2 cellular contexts compared by ENCODE assay signal in the genomic region with DNA sequence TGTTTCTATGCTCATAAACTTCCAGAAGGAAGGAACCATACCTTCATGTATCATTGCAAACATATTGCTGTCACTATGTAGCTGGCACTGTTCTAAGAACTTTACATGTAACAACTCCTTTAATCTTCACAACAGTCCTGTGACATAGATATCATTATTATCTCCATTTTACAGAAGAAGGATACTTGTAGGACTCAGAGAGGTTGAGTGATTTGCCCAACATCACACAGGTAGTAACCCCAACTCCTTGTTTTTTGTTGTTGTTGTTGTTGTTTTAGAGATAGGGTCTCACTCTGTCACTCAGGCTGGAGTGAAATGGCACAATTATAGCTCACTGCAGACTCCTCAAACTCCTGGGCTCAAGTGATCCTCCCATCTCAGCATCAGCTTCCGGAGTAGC.
TF ChIP-seq lines count a peak whose summit lies in the region.

No MANE protein-coding gene starts in this region.

TF ChIP-seq in HEK293, 187 proteins besides CTCF, POLR2A, EP300 and RAD21:
- TF ChIP-seq OVOL3 (tag by site-specific recombination; IDR thresholded peaks at IDR 0.05) = no peak
- TF ChIP-seq ZNF768 (tag by site-specific recombination; IDR thresholded peaks at IDR 0.05) = peak; percentile 54; the same call in 1 of the 2 replicates
- TF ChIP-seq OSR2 (tag by site-specific recombination; IDR thresholded peaks at IDR 0.05) = 0 out of 2 replicates have a peak, but pooled peaks have one; percentile 37

TF ChIP-seq in K562, 482 proteins besides CTCF, POLR2A, EP300 and RAD21:
- TF ChIP-seq ZBTB26 (CRISPR knock-in tag; IDR thresholded peaks at IDR 0.05) (no peak), FOXJ2 (tag; IDR thresholded peaks at IDR 0.05) (no peak), TCF3 (CRISPR knock-in tag; IDR thresholded peaks at IDR 0.05) (0 out of 2 replicates have a peak, but pooled peaks have one; percentile 10), ZNF77 (CRISPR knock-in tag; IDR thresholded peaks at IDR 0.05) (no peak), BCOR (IDR thresholded peaks at IDR 0.05) (peak; percentile 95), TAL1 (IDR thresholded peaks at IDR 0.05) (peak; percentile 41; the same call in 1 of the 2 replicates), BRD9 (IDR thresholded peaks at IDR 0.05; ENCODE audit: low read depth, partially characterized antibody) (peak; percentile 41), ZNF512 (tag; IDR thresholded peaks at IDR 0.05) (no peak), ZNF23 (CRISPR knock-in tag; IDR thresholded peaks at IDR 0.05) (no peak), ZNF830 (CRISPR knock-in tag; IDR thresholded peaks at IDR 0.05) (no peak), KDM2B (CRISPR knock-in tag; IDR thresholded peaks at IDR 0.05) (no peak), RCOR1 (IDR thresholded peaks at IDR 0.05; ENCODE audit: borderline replicate concordance in 1 of 2, low read depth in 2 of 2, low read length in 2 of 2) (peak in 1 of 2 experiments; percentile 60; a peak in 1 of 4 replicates), ARID1B (IDR thresholded peaks at IDR 0.05) (peak; percentile 44; the same call in 1 of the 2 replicates), NR4A1 (CRISPR knock-in tag; IDR thresholded peaks at IDR 0.05) (no peak), NR4A1 (tag; IDR thresholded peaks at IDR 0.05) (0 out of 2 replicates have a peak, but pooled peaks have one; percentile 59), ZNF277 (CRISPR knock-in tag; IDR thresholded peaks at IDR 0.05; ENCODE audit: borderline replicate concordance) (no peak), TOE1 (IDR thresholded peaks at IDR 0.05; ENCODE audit: borderline replicate concordance) (0 out of 2 replicates have a peak, but pooled peaks have one; percentile 17), TOE1 (CRISPR knock-in tag; IDR thresholded peaks at IDR 0.05; ENCODE audit: borderline replicate concordance, low read depth) (no peak), SPI1 (IDR thresholded peaks at IDR 0.05; ENCODE audit: borderline replicate concordance, low read depth, low read length) (no peak), CREM (IDR thresholded peaks at IDR 0.05; ENCODE audit: low read depth) (no peak), CBFA2T3 (IDR thresholded peaks at IDR 0.05) (peak; percentile 39), SAFB (IDR thresholded peaks at IDR 0.05; ENCODE audit: borderline replicate concordance, low read depth, low read length) (no peak), KDM1A (IDR thresholded peaks at IDR 0.05) (peak; percentile 34 to 55; a peak in 2 of 4 replicates), NR2C1 (IDR thresholded peaks at IDR 0.05) (0 out of 2 replicates have a peak, but pooled peaks have one; percentile 4), NR2C1 (tag; IDR thresholded peaks at IDR 0.05) (no peak), FOSL1 (tag; conservative IDR thresholded peaks at IDR 0.05) (0 out of 2 replicates have a peak, but pooled peaks have one; percentile 19), PKNOX1 (IDR thresholded peaks at IDR 0.05) (peak; percentile 43; the same call in 1 of the 2 replicates), RBM25 (IDR thresholded peaks at IDR 0.05; ENCODE audit: low read depth, low read length, severe bottlenecking) (peak; percentile 87), ZFP36 (IDR thresholded peaks at IDR 0.05; ENCODE audit: low read depth, low read length, partially characterized antibody) (peak; percentile 86), JUN (IDR thresholded peaks at IDR 0.05; ENCODE audit: borderline replicate concordance, low read depth, low read length) (no peak), JUN (CRISPR knock-in tag; IDR thresholded peaks at IDR 0.05; ENCODE audit: borderline replicate concordance) (no peak), ADNP (tag; IDR thresholded peaks at IDR 0.05) (peak; percentile 75), HCFC1 (IDR thresholded peaks at IDR 0.05; ENCODE audit: low read depth, low read length) (no peak), ZNF134 (CRISPR knock-in tag; conservative IDR thresholded peaks at IDR 0.05) (no peak), MYC (IDR thresholded peaks at IDR 0.05; ENCODE audit: low read depth, low read length) (no peak), MYC (CRISPR knock-in tag; IDR thresholded peaks at IDR 0.05; ENCODE audit: borderline replicate concordance, low read depth) (no peak), BDP1 (IDR thresholded peaks at IDR 0.05; ENCODE audit: insufficient read depth, insufficient read length) (no peak), NR3C1 (CRISPR knock-in tag; IDR thresholded peaks at IDR 0.05) (no peak), E2F4 (CRISPR knock-in tag; IDR thresholded peaks at IDR 0.05; ENCODE audit: low read depth) (no peak), LCOR (CRISPR knock-in tag; IDR thresholded peaks at IDR 0.05) (no peak), HDAC2 (IDR thresholded peaks at IDR 0.05) (peak; percentile 71; the same call in 1 of the 2 replicates), THAP12 (CRISPR knock-in tag; IDR thresholded peaks at IDR 0.05) (no peak), DIDO1 (tag; IDR thresholded peaks at IDR 0.05; ENCODE audit: low read depth) (no peak)
- TF ChIP-seq, protein P1, sequence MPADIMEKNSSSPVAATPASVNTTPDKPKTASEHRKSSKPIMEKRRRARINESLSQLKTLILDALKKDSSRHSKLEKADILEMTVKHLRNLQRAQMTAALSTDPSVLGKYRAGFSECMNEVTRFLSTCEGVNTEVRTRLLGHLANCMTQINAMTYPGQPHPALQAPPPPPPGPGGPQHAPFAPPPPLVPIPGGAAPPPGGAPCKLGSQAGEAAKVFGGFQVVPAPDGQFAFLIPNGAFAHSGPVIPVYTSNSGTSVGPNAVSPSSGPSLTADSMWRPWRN (IDR thresholded peaks at IDR 0.05; ENCODE audit: low read depth) = no peak
- TF ChIP-seq, protein P2, sequence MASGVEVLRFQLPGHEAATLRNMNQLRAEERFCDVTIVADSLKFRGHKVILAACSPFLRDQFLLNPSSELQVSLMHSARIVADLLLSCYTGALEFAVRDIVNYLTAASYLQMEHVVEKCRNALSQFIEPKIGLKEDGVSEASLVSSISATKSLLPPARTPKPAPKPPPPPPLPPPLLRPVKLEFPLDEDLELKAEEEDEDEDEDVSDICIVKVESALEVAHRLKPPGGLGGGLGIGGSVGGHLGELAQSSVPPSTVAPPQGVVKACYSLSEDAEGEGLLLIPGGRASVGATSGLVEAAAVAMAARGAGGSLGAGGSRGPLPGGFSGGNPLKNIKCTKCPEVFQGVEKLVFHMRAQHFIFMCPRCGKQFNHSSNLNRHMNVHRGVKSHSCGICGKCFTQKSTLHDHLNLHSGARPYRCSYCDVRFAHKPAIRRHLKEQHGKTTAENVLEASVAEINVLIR (CRISPR knock-in tag; IDR thresholded peaks at IDR 0.05) = no peak
- TF ChIP-seq, protein P3, sequence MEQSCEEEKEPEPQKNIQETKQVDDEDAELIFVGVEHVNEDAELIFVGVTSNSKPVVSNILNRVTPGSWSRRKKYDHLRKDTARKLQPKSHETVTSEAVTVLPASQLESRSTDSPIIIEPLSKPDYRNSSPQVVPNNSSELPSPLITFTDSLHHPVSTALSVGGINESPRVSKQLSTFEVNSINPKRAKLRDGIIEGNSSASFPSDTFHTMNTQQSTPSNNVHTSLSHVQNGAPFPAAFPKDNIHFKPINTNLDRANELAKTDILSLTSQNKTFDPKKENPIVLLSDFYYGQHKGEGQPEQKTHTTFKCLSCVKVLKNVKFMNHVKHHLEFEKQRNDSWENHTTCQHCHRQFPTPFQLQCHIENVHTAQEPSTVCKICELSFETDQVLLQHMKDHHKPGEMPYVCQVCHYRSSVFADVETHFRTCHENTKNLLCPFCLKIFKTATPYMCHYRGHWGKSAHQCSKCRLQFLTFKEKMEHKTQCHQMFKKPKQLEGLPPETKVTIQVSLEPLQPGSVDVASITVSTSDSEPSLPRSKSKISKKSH (CRISPR knock-in tag; IDR thresholded peaks at IDR 0.05) = no peak
- TF ChIP-seq, protein P4, sequence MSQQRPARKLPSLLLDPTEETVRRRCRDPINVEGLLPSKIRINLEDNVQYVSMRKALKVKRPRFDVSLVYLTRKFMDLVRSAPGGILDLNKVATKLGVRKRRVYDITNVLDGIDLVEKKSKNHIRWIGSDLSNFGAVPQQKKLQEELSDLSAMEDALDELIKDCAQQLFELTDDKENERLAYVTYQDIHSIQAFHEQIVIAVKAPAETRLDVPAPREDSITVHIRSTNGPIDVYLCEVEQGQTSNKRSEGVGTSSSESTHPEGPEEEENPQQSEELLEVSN (IDR thresholded peaks at IDR 0.05; ENCODE audit: borderline replicate concordance in 1 of 2, extremely low read depth in 1 of 2, insufficient read depth in 1 of 2, insufficient read length in 1 of 2, low read depth in 1 of 2, low read length in 1 of 2, poor library complexity in 1 of 2, severe bottlenecking in 1 of 2) = no peak
